ENCODE assay signal across 10 cellular contexts in the genomic region with DNA sequence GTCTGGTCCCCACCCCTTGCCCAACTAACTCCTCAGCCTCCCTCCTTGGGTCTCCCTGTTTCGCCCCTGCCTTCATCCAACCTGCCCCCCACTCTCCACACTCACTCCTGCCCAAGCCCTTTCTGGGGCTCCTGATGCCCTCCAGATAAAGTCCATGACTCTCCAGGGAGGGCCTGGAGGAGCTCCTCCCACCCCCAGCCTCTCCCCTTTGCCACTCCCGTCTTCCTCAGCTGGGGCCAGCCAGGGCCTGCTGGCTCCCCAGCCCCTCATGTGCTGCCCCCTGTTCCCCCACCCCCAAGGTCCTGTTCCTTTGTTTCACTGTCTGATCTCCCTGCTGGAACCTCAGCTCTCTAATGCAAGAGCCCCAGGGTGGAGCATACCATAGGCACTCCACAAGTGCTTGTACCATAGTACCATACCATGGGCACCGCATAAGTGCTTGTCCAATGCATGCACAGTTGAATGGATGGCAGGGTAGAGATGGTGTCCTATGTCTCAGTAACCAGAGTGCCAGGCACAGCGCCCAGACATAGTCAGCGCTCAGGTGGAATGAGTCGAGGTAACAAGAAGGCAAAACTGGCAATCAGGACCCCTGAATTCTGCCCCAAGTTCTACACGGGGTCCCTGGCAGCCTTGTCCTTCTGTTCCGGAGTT. TPM values are rescaled to one million over a fixed set of nuclear protein-coding genes. Genes with fewer than 3 reads are reported as not detected.
DNase-seq lines count a peak whose midpoint lies in the region; ATAC-seq and TF ChIP-seq lines count a peak whose summit lies in the region.
"Had no signal": no experiment of that assay in that cellular context is flagged by ENCODE, and none has a peak within 500 bp of the region (broad histone marks: within the 10 kb centered on the region; RNA-seq: fewer than 3 reads in every experiment).

No MANE protein-coding gene starts in this region.

- peak overlapping the region in 1 of 2 experiments; percentile 71 for H3K14ac ChIP-seq in mesenchymal stem cell (ENCODE audit: low read length in 2 of 2)

- H3K9ac ChIP-seq in mesenchymal stem cell (ENCODE audit: low read length), result peak overlapping the region; percentile 89

- H3K23ac ChIP-seq in mesenchymal stem cell (ENCODE audit: low read length in 2 of 2), result peak overlapping the region in 1 of 2 experiments; percentile 74

- H2BK15ac ChIP-seq in mesenchymal stem cell (ENCODE audit: low read depth, poor library complexity, severe bottlenecking), result no peak overlapping the region

- TF ChIP-seq CTCF in MCF 10A (IDR thresholded peaks at IDR 0.05; ENCODE audit: unreplicated experiment) (no peak), upper lobe of left lung (IDR thresholded peaks at IDR 0.05) (no peak)

- H4K8ac ChIP-seq in mesenchymal stem cell (ENCODE audit: low read length), result no peak overlapping the region

- TF ChIP-seq EP300 in upper lobe of left lung (IDR thresholded peaks at IDR 0.05), result no peak

- peak overlapping the region; percentile 27 for H3K4me3 Mint-ChIP-seq in activated T-cell treated with anti-CD3 and anti-CD28 coated beads, Interleukin-2, amount 50 U/mL, for 4 hours
- H3K4me3 Mint-ChIP-seq in MCF 10A (ENCODE audit: unreplicated experiment), result peak overlapping the region; percentile 80

- no peak overlapping the region for H2BK5ac ChIP-seq in mesenchymal stem cell (ENCODE audit: low read depth, low read length, poor library complexity, severe bottlenecking)

- peaks cover 0 to 8% of the 10 kb centered on the region in 2 experiments for H3K36me3 ChIP-seq in mesenchymal stem cell (ENCODE audit: control insufficient read depth in 1 of 2, insufficient read depth in 2 of 2, low read depth in 1 of 2, low read length in 2 of 2)
- no peaks in the 10 kb centered on the region for H3K36me3 ChIP-seq in upper lobe of left lung

- H3K9me3 ChIP-seq in mesenchymal stem cell (ENCODE audit: control insufficient read depth, low read length) (no peaks in the 10 kb centered on the region), upper lobe of left lung (no peaks in the 10 kb centered on the region)
- H3K9me3 ChIP-seq: SJSA1 had no signal

- intact Hi-C loops in MCF 10A (cut with micrococcal nuclease), result loop anchor here (5.0 kb wide), 1 partner anchor 213 kb away; the partner anchor contains the start of gene GFAP

- H3K4me2 ChIP-seq in mesenchymal stem cell (ENCODE audit: low read length, poor library complexity, severe bottlenecking), result peak overlapping the region; percentile 92

- no peak for ATAC-seq in activated T-cell treated with anti-CD3 and anti-CD28 coated beads, Interleukin-2, amount 50 U/mL, for 4 hours
- ATAC-seq in upper lobe of left lung (ENCODE audit: low FRiP score in 2 of 2) (no peak), HG03045 (IDR thresholded peaks at IDR 0.05; ENCODE audit: unreplicated experiment) (no peak), GM21360 (IDR thresholded peaks at IDR 0.05; ENCODE audit: unreplicated experiment) (no peak), HG03097 (IDR thresholded peaks at IDR 0.05; ENCODE audit: low FRiP score, unreplicated experiment) (no peak)

- DNase-seq in activated T-cell treated with anti-CD3 and anti-CD28 coated beads, Interleukin-2, amount 50 U/mL, for 4 hours, result no peak
- DNase-seq in activated T-cell treated with anti-CD3 and anti-CD28 coated beads for 4 hours (no peak), MCF 10A (ENCODE audit: unreplicated experiment) (no peak), mesenchymal stem cell (no peak), upper lobe of left lung (no peak)
- DNase-seq: NCI-H146 had no signal

- H3K9me3 Mint-ChIP-seq in activated T-cell treated with anti-CD3 and anti-CD28 coated beads, Interleukin-2, amount 50 U/mL, for 4 hours, result no peaks in the 10 kb centered on the region
- no peaks in the 10 kb centered on the region for H3K9me3 Mint-ChIP-seq in MCF 10A (ENCODE audit: unreplicated experiment)

- H3K79me1 ChIP-seq in mesenchymal stem cell (replicated peaks; ENCODE audit: low read length, poor library complexity, severe bottlenecking), result peaks cover 14% of the 10 kb centered on the region

- peak overlapping the region; percentile 9 to 59 for H2BK12ac ChIP-seq in mesenchymal stem cell (ENCODE audit: low read length in 2 of 2)

- no peaks in the 10 kb centered on the region for H3K27me3 Mint-ChIP-seq in activated T-cell treated with anti-CD3 and anti-CD28 coated beads, Interleukin-2, amount 50 U/mL, for 4 hours (ENCODE audit: low read depth)
- H3K27me3 Mint-ChIP-seq in MCF 10A (ENCODE audit: insufficient read depth, unreplicated experiment), result no peaks in the 10 kb centered on the region

- POLR2A ChIA-PET in MCF 10A (lab: Yijun Ruan, JAX), result interaction anchor here (0.5 to 1.5 kb wide), 9 partner anchors 18 to 231 kb away, joined by 3 to 6 read pairs (median 3); partner anchors contain the start of genes HEXIM1 and HEXIM2

- peak overlapping the region; percentile 62 for H2AK5ac ChIP-seq in mesenchymal stem cell (ENCODE audit: low read length, severe bottlenecking)

- peaks cover 8% of the 10 kb centered on the region for H3K4me1 Mint-ChIP-seq in activated T-cell treated with anti-CD3 and anti-CD28 coated beads, Interleukin-2, amount 50 U/mL, for 4 hours (ENCODE audit: low read depth)
- peaks cover 40% of the 10 kb centered on the region for H3K4me1 Mint-ChIP-seq in MCF 10A (ENCODE audit: insufficient read depth, unreplicated experiment)

- peak overlapping the region in 1 of 2 experiments; percentile 85 for H3K4me3 ChIP-seq in mesenchymal stem cell (ENCODE audit: insufficient read depth in 1 of 2, low read depth in 1 of 2, low read length in 2 of 2)
- peak overlapping the region in 1 of 4 donors; percentile 72 for H3K4me3 ChIP-seq in upper lobe of left lung

- H2AFZ ChIP-seq in mesenchymal stem cell (ENCODE audit: low read depth, low read length), result no peak overlapping the region

- H3K4ac ChIP-seq in mesenchymal stem cell (ENCODE audit: low read depth in 1 of 2, low read length in 2 of 2), result peak overlapping the region in 1 of 2 experiments; percentile 24

- H4K91ac ChIP-seq in mesenchymal stem cell (ENCODE audit: low read length), result peak overlapping the region; percentile 5

- H3K18ac ChIP-seq in mesenchymal stem cell (ENCODE audit: low read depth in 1 of 2, low read length in 2 of 2), result peak overlapping the region in 1 of 2 experiments; percentile 0

- CTCF ChIA-PET in MCF 10A (lab: Yijun Ruan, JAX), result interaction anchor here (0.6 to 2.2 kb wide), 15 partner anchors 11 to 348 kb away, joined by 3 to 17 read pairs (median 3); partner anchors contain the start of gene NMT1

- no peak overlapping the region for H3K27ac ChIP-seq in mesenchymal stem cell (ENCODE audit: low read length, poor library complexity, severe bottlenecking)
- H3K27ac ChIP-seq in upper lobe of left lung, result peak overlapping the region in 3 of 4 donors; percentile 18 to 91 (median 88)
- H3K27ac ChIP-seq: SJSA1 had no signal

- 94% methylated on average over 8 of the region's 8 CpGs for WGBS in mesenchymal stem cell
- WGBS in upper lobe of left lung, 2 donors, result 81 to 88% methylated on average over 7 to 8 of the region's 8 CpGs

- peaks cover 52% of the 10 kb centered on the region for H3K4me1 ChIP-seq in mesenchymal stem cell (ENCODE audit: control insufficient read depth, insufficient read depth, low read depth, low read length)
- H3K4me1 ChIP-seq in upper lobe of left lung, result peaks cover 41 to 58% (median 46%) of the 10 kb centered on the region in 4 donors

- BruUV-seq in MCF 10A (replicated peaks; lab: Mats Ljungman, UMichigan), result TSS peak; percentile 23

- no peak for TF ChIP-seq POLR2A in upper lobe of left lung (IDR thresholded peaks at IDR 0.05)

- H3K36me3 Mint-ChIP-seq in activated T-cell treated with anti-CD3 and anti-CD28 coated beads, Interleukin-2, amount 50 U/mL, for 4 hours (ENCODE audit: insufficient read depth), result no peaks in the 10 kb centered on the region
- peaks cover 5% of the 10 kb centered on the region for H3K36me3 Mint-ChIP-seq in MCF 10A (ENCODE audit: insufficient read depth, unreplicated experiment)

- H3K27ac Mint-ChIP-seq in MCF 10A (ENCODE audit: low read depth, unreplicated experiment), result peak overlapping the region; percentile 80

- H3K27me3 ChIP-seq in mesenchymal stem cell (ENCODE audit: control insufficient read depth in 1 of 2, insufficient read depth in 1 of 2, low read length in 2 of 2), result no peaks in the 10 kb centered on the region
- H3K27me3 ChIP-seq in upper lobe of left lung, result no peaks in the 10 kb centered on the region
- H3K27me3 ChIP-seq: SJSA1 had no signal

- no peak overlapping the region for H2BK120ac ChIP-seq in mesenchymal stem cell (ENCODE audit: low read depth, low read length)

RNA-seq across cellular contexts. Expression of gene PLCD3, which starts 1.5 kb away (rescaled TPM):
- total RNA-seq in activated T-cell treated with anti-CD3 and anti-CD28 coated beads, Interleukin-2, amount 50 U/mL, for 4 hours, result 1 to 10 TPM; 3.5 to 5.5 (median 3.5) TPM
- 54.5 and 69.7 TPM in 2 replicates for total RNA-seq in MCF 10A (2022)
- polyA plus RNA-seq in mesenchymal stem cell (2013, experiment 1 of 2), result 63.5 TPM
- polyA plus RNA-seq in mesenchymal stem cell (2013, experiment 2 of 2), result 58.4 TPM
- 10 to 100 TPM; 24.2 to 65.6 (median 50.6) TPM for total RNA-seq in upper lobe of left lung

RNA-seq across cellular contexts. Expression of gene ACBD4, which starts 4.7 kb away (rescaled TPM):
- 1 to 10 TPM; 4.5 to 5.7 (median 4.7) TPM for total RNA-seq in activated T-cell treated with anti-CD3 and anti-CD28 coated beads, Interleukin-2, amount 50 U/mL, for 4 hours
- total RNA-seq in MCF 10A (2022) (7.2 and 7.8 TPM in 2 replicates), upper lobe of left lung (10 to 100 TPM in 5 of 6 donors, 1 to 10 TPM in 1; 9.7 to 68.1 (median 23.4) TPM)
- polyA plus RNA-seq in mesenchymal stem cell (2013, experiment 1 of 2), result 3.8 TPM
- 4.1 TPM for polyA plus RNA-seq in mesenchymal stem cell (2013, experiment 2 of 2)

RNA-seq across cellular contexts. Expression of gene HEXIM1, which starts 17.5 kb away (rescaled TPM):
- 10 to 100 TPM; 49.6 to 60.8 (median 51.3) TPM for total RNA-seq in activated T-cell treated with anti-CD3 and anti-CD28 coated beads, Interleukin-2, amount 50 U/mL, for 4 hours
- total RNA-seq in MCF 10A (2022) (22.5 and 26.7 TPM in 2 replicates), upper lobe of left lung (10 to 100 TPM; 19.9 to 43.8 (median 32.3) TPM)
- 23.8 TPM for polyA plus RNA-seq in mesenchymal stem cell (2013, experiment 1 of 2)
- polyA plus RNA-seq in mesenchymal stem cell (2013, experiment 2 of 2), result 23.7 TPM

RNA-seq across cellular contexts. Expression of gene HEXIM2, which starts 30.9 kb away (rescaled TPM):
- total RNA-seq in activated T-cell treated with anti-CD3 and anti-CD28 coated beads, Interleukin-2, amount 50 U/mL, for 4 hours, result 1 to 10 TPM; 5.3 to 7.6 (median 6.2) TPM
- total RNA-seq in MCF 10A (2022), result 5.1 and 7.7 TPM in 2 replicates
- 2.2 TPM for polyA plus RNA-seq in mesenchymal stem cell (2013, experiment 1 of 2)
- 2.6 TPM for polyA plus RNA-seq in mesenchymal stem cell (2013, experiment 2 of 2)
- total RNA-seq in upper lobe of left lung, result 10 to 100 TPM in 2 of 6 donors, 1 to 10 TPM in 4; 4.1 to 14.7 (median 9.3) TPM
